In genomic region chr11:131662310-131662709, GRCh38 we compare ENCODE assay signal across 1 cellular context.
TF ChIP-seq lines count a peak whose summit lies in the region.

No MANE protein-coding gene starts in this region.

TF ChIP-seq in IMR-90, 13 proteins besides CTCF, POLR2A, EP300 and RAD21 (continued from another document):
- TF ChIP-seq MAZ (IDR thresholded peaks at IDR 0.05; ENCODE audit: borderline replicate concordance, low read depth, low read length) (no peak), ELK1 (IDR thresholded peaks at IDR 0.05; ENCODE audit: borderline replicate concordance, low read depth, low read length) (no peak)
